1 cellular context compared by ENCODE assay signal in the genomic region with DNA sequence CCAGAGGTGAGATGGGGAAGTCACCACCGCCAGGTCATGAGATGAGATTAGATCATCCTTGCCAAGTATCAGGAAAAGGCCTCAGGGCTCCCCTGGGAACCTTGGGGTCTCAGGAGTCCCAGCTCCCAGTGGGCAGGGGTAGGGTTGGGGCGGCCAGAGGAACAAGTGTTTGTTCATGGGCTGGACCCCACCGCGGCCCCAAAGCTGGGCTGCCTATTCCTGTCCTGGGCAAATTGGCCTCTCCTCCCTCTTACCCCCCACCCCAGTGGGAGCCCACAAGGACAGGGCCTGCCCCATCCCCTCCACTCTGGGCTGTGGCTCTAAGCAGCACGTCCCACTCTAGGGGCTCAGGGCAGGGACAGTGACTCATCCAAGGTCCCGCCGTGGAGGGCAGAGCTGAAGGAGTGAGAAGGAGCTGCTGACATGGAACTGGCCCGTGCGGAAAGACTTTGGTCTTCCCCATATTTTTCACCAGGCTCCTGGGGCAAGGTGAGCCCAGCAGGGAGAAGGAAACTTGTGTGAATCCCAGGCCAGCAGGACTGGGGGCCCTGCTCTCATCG.
TF ChIP-seq lines count a peak whose summit lies in the region.

No MANE protein-coding gene starts in this region.

TF ChIP-seq in IMR-90, 13 proteins besides CTCF, POLR2A, EP300 and RAD21:
- TF ChIP-seq MAFK (IDR thresholded peaks at IDR 0.05; ENCODE audit: low read depth, low read length) (no peak), SMC3 (IDR thresholded peaks at IDR 0.05; ENCODE audit: low read depth, low read length) (no peak), CEBPB (IDR thresholded peaks at IDR 0.05; ENCODE audit: low read depth, low read length) (no peak), RCOR1 (IDR thresholded peaks at IDR 0.05; ENCODE audit: insufficient replicate concordance, low read length) (no peak), BHLHE40 (IDR thresholded peaks at IDR 0.05; ENCODE audit: low read depth, low read length) (no peak)
TF ChIP-seq in IMR-90: peak in this region for 0.
